Comparison of ENCODE assay signal across 1 cellular context in genomic region chr1:26285366-26286063, GRCh38.
TF ChIP-seq lines count a peak whose summit lies in the region.

No MANE protein-coding gene starts in this region.

TF ChIP-seq in K562, 482 proteins besides CTCF, POLR2A, EP300 and RAD21 (continued from another document and continues in another):
- TF ChIP-seq CREB3 (tag; conservative IDR thresholded peaks at IDR 0.05; ENCODE audit: low read depth) (0 out of 2 replicates have a peak, but pooled peaks have one; percentile 17), KLF16 (IDR thresholded peaks at IDR 0.05) (0 out of 2 replicates have a peak, but pooled peaks have one; percentile 17), RBM34 (IDR thresholded peaks at IDR 0.05; ENCODE audit: borderline replicate concordance, insufficient read depth, low read length) (no peak), ZNF121 (CRISPR knock-in tag; conservative IDR thresholded peaks at IDR 0.05) (no peak), ZNF512 (tag; IDR thresholded peaks at IDR 0.05) (no peak), ZNF140 (CRISPR knock-in tag; IDR thresholded peaks at IDR 0.05) (no peak), SMC3 (conservative IDR thresholded peaks at IDR 0.05; ENCODE audit: insufficient read depth, low read depth, low read length) (0 out of 2 replicates have a peak, but pooled peaks have one; percentile 24), CSDE1 (IDR thresholded peaks at IDR 0.05) (no peak), EZH2 (IDR thresholded peaks at IDR 0.05; ENCODE audit: borderline replicate concordance, low read depth, low read length) (no peak), THRA (IDR thresholded peaks at IDR 0.05) (no peak), RBM14 (IDR thresholded peaks at IDR 0.05; ENCODE audit: borderline replicate concordance, insufficient read depth, low read depth, low read length) (no peak), KDM5B (IDR thresholded peaks at IDR 0.05; ENCODE audit: insufficient replicate concordance, low read depth, low read length) (no peak), POLR2AphosphoS5 (IDR thresholded peaks at IDR 0.05; ENCODE audit: control insufficient read depth, insufficient read depth, low read depth, low read length) (no peak), PHB (CRISPR knock-in tag; IDR thresholded peaks at IDR 0.05) (no peak), SP1 (CRISPR knock-in tag; IDR thresholded peaks at IDR 0.05) (no peak), NFYB (IDR thresholded peaks at IDR 0.05; ENCODE audit: extremely low read depth, insufficient read length) (no peak), ZSCAN32 (CRISPR knock-in tag; IDR thresholded peaks at IDR 0.05) (no peak), ELK1 (CRISPR knock-in tag; IDR thresholded peaks at IDR 0.05) (no peak), SAP30 (IDR thresholded peaks at IDR 0.05; ENCODE audit: borderline replicate concordance, insufficient read depth, low read depth, low read length, poor library complexity, severe bottlenecking) (no peak), ARHGAP35 (IDR thresholded peaks at IDR 0.05; ENCODE audit: partially characterized antibody) (peak; percentile 46), NFIC (IDR thresholded peaks at IDR 0.05) (0 out of 2 replicates have a peak, but pooled peaks have one; percentile 11), SIN3A (IDR thresholded peaks at IDR 0.05; ENCODE audit: borderline replicate concordance in 2 of 2, control insufficient read depth in 1 of 2, low read depth in 2 of 2, low read length in 2 of 2) (no peak), RBM22 (IDR thresholded peaks at IDR 0.05; ENCODE audit: low read depth, low read length, poor library complexity, severe bottlenecking) (peak; percentile 46), KLF13 (tag; IDR thresholded peaks at IDR 0.05; ENCODE audit: borderline replicate concordance, low read depth) (no peak), ELF2 (CRISPR knock-in tag; IDR thresholded peaks at IDR 0.05) (no peak), JUND (IDR thresholded peaks at IDR 0.05; ENCODE audit: borderline replicate concordance, low read depth, low read length) (0 out of 2 replicates have a peak, but pooled peaks have one; percentile 13), JUND (tag; IDR thresholded peaks at IDR 0.05; ENCODE audit: borderline replicate concordance, low read depth, low read length) (no peak), ETV5 (CRISPR knock-in tag; IDR thresholded peaks at IDR 0.05; ENCODE audit: low read depth) (no peak), TGIF2 (CRISPR knock-in tag; IDR thresholded peaks at IDR 0.05) (no peak), STAT6 (CRISPR knock-in tag; IDR thresholded peaks at IDR 0.05) (no peak), BDP1 (IDR thresholded peaks at IDR 0.05; ENCODE audit: insufficient read depth, insufficient read length) (no peak), E2F1 (CRISPR knock-in tag; IDR thresholded peaks at IDR 0.05) (no peak), TSHZ1 (CRISPR knock-in tag; IDR thresholded peaks at IDR 0.05) (no peak), HDAC1 (IDR thresholded peaks at IDR 0.05) (no peak)
- TF ChIP-seq, protein P1, sequence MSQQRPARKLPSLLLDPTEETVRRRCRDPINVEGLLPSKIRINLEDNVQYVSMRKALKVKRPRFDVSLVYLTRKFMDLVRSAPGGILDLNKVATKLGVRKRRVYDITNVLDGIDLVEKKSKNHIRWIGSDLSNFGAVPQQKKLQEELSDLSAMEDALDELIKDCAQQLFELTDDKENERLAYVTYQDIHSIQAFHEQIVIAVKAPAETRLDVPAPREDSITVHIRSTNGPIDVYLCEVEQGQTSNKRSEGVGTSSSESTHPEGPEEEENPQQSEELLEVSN (IDR thresholded peaks at IDR 0.05; ENCODE audit: borderline replicate concordance in 1 of 2, extremely low read depth in 1 of 2, insufficient read depth in 1 of 2, insufficient read length in 1 of 2, low read depth in 1 of 2, low read length in 1 of 2, poor library complexity in 1 of 2, severe bottlenecking in 1 of 2): no peak
- TF ChIP-seq, protein P2, sequence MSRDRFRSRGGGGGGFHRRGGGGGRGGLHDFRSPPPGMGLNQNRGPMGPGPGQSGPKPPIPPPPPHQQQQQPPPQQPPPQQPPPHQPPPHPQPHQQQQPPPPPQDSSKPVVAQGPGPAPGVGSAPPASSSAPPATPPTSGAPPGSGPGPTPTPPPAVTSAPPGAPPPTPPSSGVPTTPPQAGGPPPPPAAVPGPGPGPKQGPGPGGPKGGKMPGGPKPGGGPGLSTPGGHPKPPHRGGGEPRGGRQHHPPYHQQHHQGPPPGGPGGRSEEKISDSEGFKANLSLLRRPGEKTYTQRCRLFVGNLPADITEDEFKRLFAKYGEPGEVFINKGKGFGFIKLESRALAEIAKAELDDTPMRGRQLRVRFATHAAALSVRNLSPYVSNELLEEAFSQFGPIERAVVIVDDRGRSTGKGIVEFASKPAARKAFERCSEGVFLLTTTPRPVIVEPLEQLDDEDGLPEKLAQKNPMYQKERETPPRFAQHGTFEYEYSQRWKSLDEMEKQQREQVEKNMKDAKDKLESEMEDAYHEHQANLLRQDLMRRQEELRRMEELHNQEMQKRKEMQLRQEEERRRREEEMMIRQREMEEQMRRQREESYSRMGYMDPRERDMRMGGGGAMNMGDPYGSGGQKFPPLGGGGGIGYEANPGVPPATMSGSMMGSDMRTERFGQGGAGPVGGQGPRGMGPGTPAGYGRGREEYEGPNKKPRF (IDR thresholded peaks at IDR 0.05; ENCODE audit: low read depth, low read length): no peak
- TF ChIP-seq, protein P3, sequence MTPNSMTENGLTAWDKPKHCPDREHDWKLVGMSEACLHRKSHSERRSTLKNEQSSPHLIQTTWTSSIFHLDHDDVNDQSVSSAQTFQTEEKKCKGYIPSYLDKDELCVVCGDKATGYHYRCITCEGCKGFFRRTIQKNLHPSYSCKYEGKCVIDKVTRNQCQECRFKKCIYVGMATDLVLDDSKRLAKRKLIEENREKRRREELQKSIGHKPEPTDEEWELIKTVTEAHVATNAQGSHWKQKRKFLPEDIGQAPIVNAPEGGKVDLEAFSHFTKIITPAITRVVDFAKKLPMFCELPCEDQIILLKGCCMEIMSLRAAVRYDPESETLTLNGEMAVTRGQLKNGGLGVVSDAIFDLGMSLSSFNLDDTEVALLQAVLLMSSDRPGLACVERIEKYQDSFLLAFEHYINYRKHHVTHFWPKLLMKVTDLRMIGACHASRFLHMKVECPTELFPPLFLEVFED (CRISPR knock-in tag; conservative IDR thresholded peaks at IDR 0.05): no peak
- TF ChIP-seq, protein P4, sequence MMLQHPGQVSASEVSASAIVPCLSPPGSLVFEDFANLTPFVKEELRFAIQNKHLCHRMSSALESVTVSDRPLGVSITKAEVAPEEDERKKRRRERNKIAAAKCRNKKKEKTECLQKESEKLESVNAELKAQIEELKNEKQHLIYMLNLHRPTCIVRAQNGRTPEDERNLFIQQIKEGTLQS (IDR thresholded peaks at IDR 0.05): no peak
- TF ChIP-seq, protein P4 (CRISPR knock-in tag; conservative IDR thresholded peaks at IDR 0.05): no peak
- TF ChIP-seq, protein P5, sequence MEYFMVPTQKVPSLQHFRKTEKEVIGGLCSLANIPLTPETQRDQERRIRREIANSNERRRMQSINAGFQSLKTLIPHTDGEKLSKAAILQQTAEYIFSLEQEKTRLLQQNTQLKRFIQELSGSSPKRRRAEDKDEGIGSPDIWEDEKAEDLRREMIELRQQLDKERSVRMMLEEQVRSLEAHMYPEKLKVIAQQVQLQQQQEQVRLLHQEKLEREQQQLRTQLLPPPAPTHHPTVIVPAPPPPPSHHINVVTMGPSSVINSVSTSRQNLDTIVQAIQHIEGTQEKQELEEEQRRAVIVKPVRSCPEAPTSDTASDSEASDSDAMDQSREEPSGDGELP (CRISPR knock-in tag; IDR thresholded peaks at IDR 0.05; ENCODE audit: borderline replicate concordance): peak; percentile 41; the same call in 1 of the 2 replicates
